In the genomic region with DNA sequence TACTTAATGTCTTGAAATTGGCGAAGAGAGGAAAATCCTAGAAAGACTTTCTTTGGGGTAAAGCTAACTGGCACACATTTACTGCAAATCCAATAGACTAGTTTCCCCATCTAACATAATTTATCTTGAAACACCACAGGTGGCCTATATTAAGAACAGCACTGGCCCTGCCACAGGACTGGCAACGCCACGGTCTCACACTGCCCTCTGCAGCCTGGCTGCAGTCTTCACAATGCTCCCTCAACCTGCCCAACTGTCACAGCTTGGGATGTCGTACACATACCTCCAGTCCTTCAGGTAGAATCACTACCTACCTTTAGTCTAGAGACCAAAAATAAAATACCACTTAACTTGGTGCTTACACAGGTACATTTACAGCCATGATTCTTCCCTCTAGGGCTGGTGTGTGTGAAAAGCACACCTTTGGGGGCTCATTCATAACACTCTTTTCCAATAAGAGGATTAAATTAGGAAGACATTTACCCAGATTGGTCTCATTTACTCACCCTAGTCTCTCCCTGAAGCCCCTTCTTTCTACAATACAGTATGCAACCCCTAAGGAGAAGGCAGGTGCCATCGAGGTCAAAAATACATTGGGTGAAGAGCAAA, we compare ENCODE assay signal across 7 cellular contexts.
DNase-seq lines count a peak whose midpoint lies in the region; ATAC-seq and TF ChIP-seq lines count a peak whose summit lies in the region.

No MANE protein-coding gene starts in this region.

- H3K4me1 ChIP-seq in SJCRH30 (no peaks in the 10 kb centered on the region), lung (ENCODE audit: control insufficient read depth in 2 of 2, insufficient read depth in 2 of 2, low read length in 2 of 2) (no peaks in the 10 kb centered on the region), thyroid gland (peaks cover under 1 to 4% of the 10 kb centered on the region in 2 donors)

- H3K27ac ChIP-seq in SJCRH30 (no peak overlapping the region), lung (ENCODE audit: low read depth in 1 of 2, low read length in 1 of 2) (no peak overlapping the region), thyroid gland (no peak overlapping the region)

- WGBS in lung, 2 donors: 40 to 46% methylated on average over 5 of the region's 5 CpGs
- 30 to 41% methylated on average over 5 of the region's 5 CpGs for WGBS in thyroid gland, 2 donors

- peak; percentile 79 for ATAC-seq in GM21526 (IDR thresholded peaks at IDR 0.05; ENCODE audit: low FRiP score, unreplicated experiment)
- peak; percentile 58 for ATAC-seq in lung (ENCODE audit: insufficient read depth, low FRiP score)

- no peak for TF ChIP-seq POLR2A in thyroid gland (IDR thresholded peaks at IDR 0.05)

- H3K9me3 ChIP-seq in SJCRH30 (replicated peaks) (no peaks in the 10 kb centered on the region), lung (ENCODE audit: control insufficient read depth in 2 of 2, insufficient read depth in 1 of 2, low read length in 1 of 2) (no peaks in the 10 kb centered on the region), thyroid gland (no peaks in the 10 kb centered on the region)

- peak; percentile 80 for TF ChIP-seq CTCF in LNCaP clone FGC (IDR thresholded peaks at IDR 0.05; ENCODE audit: control insufficient read depth, extremely low read depth, insufficient read depth)
- peak; percentile 57 for TF ChIP-seq CTCF in lung (IDR thresholded peaks at IDR 0.05; ENCODE audit: control extremely low read depth, extremely low read depth)
- peak in 5 of 6 experiments; percentile 27 to 98 (median 92) for TF ChIP-seq CTCF in thyroid gland (IDR thresholded peaks at IDR 0.05)

- H3K27me3 ChIP-seq in SJCRH30: peaks cover 11% of the 10 kb centered on the region; the same call in 1 of the 2 replicates
- H3K27me3 ChIP-seq in lung (ENCODE audit: control insufficient read depth, insufficient read depth): no peaks in the 10 kb centered on the region
- no peaks in the 10 kb centered on the region for H3K27me3 ChIP-seq in thyroid gland

- intact Hi-C loops in thyroid gland (cut with DNase I): no loop called here

- H3K36me3 ChIP-seq in SJCRH30 (no peaks in the 10 kb centered on the region), lung (ENCODE audit: control insufficient read depth in 2 of 2, insufficient read depth in 2 of 2, low read length in 2 of 2) (no peaks in the 10 kb centered on the region), thyroid gland (no peaks in the 10 kb centered on the region)

- H3K4me3 ChIP-seq in LNCaP clone FGC (ENCODE audit: low read depth, low read length) (no peak overlapping the region), SJCRH30 (no peak overlapping the region), lung (no peak overlapping the region), thyroid gland (replicated peaks in 1 of 3) (no peak overlapping the region)

- peak; percentile 22 for DNase-seq in GDM1 (lab: John Stamatoyannopoulos, UW)
- DNase-seq in LNCaP clone FGC (ENCODE audit: low read depth): peak; percentile 31
- DNase-seq in SJCRH30: peak; percentile 31 to 68
- peak; percentile 71 for DNase-seq in ecto neural progenitor cell (ENCODE audit: low spot score)
- DNase-seq in lung (ENCODE audit: low spot score): peak; percentile 70
- DNase-seq in thyroid gland: peak; percentile 80 to 88

Comparison
In these comparisons a context has a peak if more than half of its experiments do, and no peak if none do; other contexts are left out.
1. DNase-seq: peak in every context shown above with its lines; median percentile 84 in thyroid gland; 71 in ecto neural progenitor cell; 70 in lung; 50 in SJCRH30; 31 in LNCaP clone FGC; 22 in GDM1.